Comparison of ENCODE assay signal across 18 cellular contexts in the genomic region with DNA sequence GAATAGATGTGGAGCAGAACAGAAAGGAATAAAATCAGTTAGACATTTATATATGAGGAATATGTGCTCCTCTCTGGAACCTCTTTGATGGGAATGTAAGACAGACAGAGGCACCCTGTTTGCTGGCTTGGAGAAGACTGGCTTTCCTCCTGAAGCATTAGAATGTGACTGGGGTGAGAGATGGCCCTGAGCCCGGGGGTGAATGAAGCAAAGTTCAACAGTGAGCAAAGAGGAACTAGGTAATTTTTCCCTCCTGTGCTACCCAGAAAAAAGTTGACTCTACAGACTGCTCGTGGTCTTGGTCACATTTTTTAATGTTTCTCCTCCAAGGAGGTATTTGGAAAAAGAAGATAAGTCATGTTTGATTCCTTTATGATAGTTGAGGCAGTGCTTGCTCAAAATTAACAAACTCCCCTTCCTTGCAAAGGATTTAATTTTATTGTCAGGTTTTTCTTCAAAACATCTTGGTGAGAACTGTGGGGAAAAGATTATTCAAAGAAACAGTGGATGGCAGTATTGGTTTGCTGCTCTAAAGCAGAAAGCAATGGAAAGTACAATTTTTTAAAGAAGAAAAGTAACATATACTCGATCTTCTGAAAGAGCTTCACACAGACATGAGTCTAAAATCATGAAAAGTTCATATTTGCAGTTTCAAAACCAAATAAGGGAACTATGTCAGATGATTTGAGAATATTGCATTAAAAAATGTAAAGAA.
DNase-seq lines count a peak whose midpoint lies in the region; ATAC-seq, FAIRE-seq and TF ChIP-seq lines count a peak whose summit lies in the region.
"Had no signal": no experiment of that assay in that cellular context is flagged by ENCODE, and none has a peak within 500 bp of the region (broad histone marks: within the 10 kb centered on the region; RNA-seq: fewer than 3 reads in every experiment).

No MANE protein-coding gene starts in this region.

- H3K36me3 ChIP-seq in astrocyte (ENCODE audit: insufficient read depth, low read length) (no peaks in the 10 kb centered on the region), smooth muscle cell (ENCODE audit: low read depth) (no peaks in the 10 kb centered on the region)
- H3K36me3 ChIP-seq: SJSA1 had no signal

- H3K4me3 ChIP-seq in astrocyte (ENCODE audit: insufficient read depth, low read depth, low read length) (no peak overlapping the region), smooth muscle cell (no peak overlapping the region)
- H3K4me3 ChIP-seq: SJSA1, skin epidermis had no signal

- H3K4me2 ChIP-seq in astrocyte (ENCODE audit: low read length) (no peak overlapping the region), smooth muscle cell (no peak overlapping the region)

- H3K9ac ChIP-seq in astrocyte (ENCODE audit: low read length) (no peak overlapping the region), smooth muscle cell (ENCODE audit: low read depth) (no peak overlapping the region)
- H3K9ac ChIP-seq: parathyroid adenoma had no signal

- ATAC-seq in foreskin keratinocyte: no peak

- H3K4me1 Mint-ChIP-seq in HFFc6 (ENCODE audit: low read depth) (peaks cover 17% of the 10 kb centered on the region), astrocyte (ENCODE audit: low read depth, unreplicated experiment) (peaks cover 15% of the 10 kb centered on the region)
- H3K4me1 Mint-ChIP-seq: CD14-positive monocyte had no signal

- no peaks in the 10 kb centered on the region for H3K79me2 ChIP-seq in astrocyte (ENCODE audit: insufficient read depth, low read length)
- no peaks in the 10 kb centered on the region for H3K79me2 ChIP-seq in smooth muscle cell (ENCODE audit: low read depth)
- H3K79me2 ChIP-seq: parathyroid adenoma had no signal

- H3K9me3 ChIP-seq in astrocyte (ENCODE audit: insufficient read depth, low read depth, low read length): no peaks in the 10 kb centered on the region
- H3K9me3 ChIP-seq in smooth muscle cell (replicated peaks; ENCODE audit: low read depth): no peaks in the 10 kb centered on the region
- H3K9me3 ChIP-seq: SJSA1 had no signal

- H3K27me3 Mint-ChIP-seq in HFFc6 (ENCODE audit: insufficient read depth) (no peaks in the 10 kb centered on the region; the same call in 1 of the 2 replicates), astrocyte (ENCODE audit: low read depth, unreplicated experiment) (no peaks in the 10 kb centered on the region)

- 82% methylated on average over 3 of the region's 3 CpGs for WGBS in smooth muscle cell (ENCODE audit: low lambda C conversion rate)

- H3K4me3 Mint-ChIP-seq in HFFc6 (no peak overlapping the region), astrocyte (ENCODE audit: unreplicated experiment) (no peak overlapping the region)
- H3K4me3 Mint-ChIP-seq: CD14-positive monocyte; T-helper 2 cell treated with Interferon-gamma antibody and Interleukin-4, amounts not matched to agents 5 μg/mL and 100 μg/mL, for 36 hours had no signal

- no peak for FAIRE-seq in astrocyte (lab: Jason Lieb, UNC)
- FAIRE-seq: colon, GM12891 had no signal

- H3K9me3 Mint-ChIP-seq in HFFc6 (no peaks in the 10 kb centered on the region), astrocyte (ENCODE audit: unreplicated experiment) (no peaks in the 10 kb centered on the region)

- H3K27me3 ChIP-seq in astrocyte (ENCODE audit: insufficient read depth, low read length) (no peaks in the 10 kb centered on the region), foreskin keratinocyte (no peaks in the 10 kb centered on the region), smooth muscle cell (ENCODE audit: low read depth) (no peaks in the 10 kb centered on the region)
- H3K27me3 ChIP-seq: SJSA1 had no signal

- TF ChIP-seq CTCF in HFFc6 (IDR thresholded peaks at IDR 0.05): peak; percentile 57
- TF ChIP-seq CTCF in astrocyte (IDR thresholded peaks at IDR 0.05; ENCODE audit: insufficient read depth, low read depth, low read length): peak; percentile 15
- TF ChIP-seq CTCF in foreskin keratinocyte (conservative IDR thresholded peaks at IDR 0.05): peak; percentile 39
- TF ChIP-seq CTCF in smooth muscle cell (IDR thresholded peaks at IDR 0.05; ENCODE audit: borderline replicate concordance, insufficient read depth, poor library complexity, severe bottlenecking): no peak

- no peaks in the 10 kb centered on the region for H3K4me1 ChIP-seq in astrocyte (ENCODE audit: insufficient read depth, low read length)
- H3K4me1 ChIP-seq in foreskin keratinocyte: no peaks in the 10 kb centered on the region
- H3K4me1 ChIP-seq in smooth muscle cell (ENCODE audit: low read depth): no peaks in the 10 kb centered on the region
- H3K4me1 ChIP-seq: parathyroid adenoma, SJSA1 had no signal

- H4K20me1 ChIP-seq in astrocyte (ENCODE audit: insufficient read depth, low read length) (no peaks in the 10 kb centered on the region), smooth muscle cell (ENCODE audit: low read depth) (no peaks in the 10 kb centered on the region)

- no peak overlapping the region for H2AFZ ChIP-seq in astrocyte (ENCODE audit: low read depth, low read length)
- H2AFZ ChIP-seq in smooth muscle cell (ENCODE audit: low read depth): peak overlapping the region; percentile 10
- H2AFZ ChIP-seq: parathyroid adenoma had no signal

- no peak for TF ChIP-seq POLR2A in erythroblast (IDR thresholded peaks at IDR 0.05; ENCODE audit: low read length)

- no peaks in the 10 kb centered on the region for H3F3A ChIP-seq in smooth muscle cell (ENCODE audit: low read depth)

- H3K27ac ChIP-seq in astrocyte (ENCODE audit: low read depth, low read length) (no peak overlapping the region), foreskin keratinocyte (no peak overlapping the region), smooth muscle cell (ENCODE audit: low read depth) (no peak overlapping the region)
- H3K27ac ChIP-seq: parathyroid adenoma, SJSA1, skin epidermis had no signal

- peak; percentile 1 for DNase-seq in HFFc6
- no peak for DNase-seq in astrocyte (ENCODE audit: low read depth)
- DNase-seq in foreskin keratinocyte: no peak
- DNase-seq in smooth muscle cell (lab: John Stamatoyannopoulos, UW; ENCODE audit: unreplicated experiment): no peak
- no peak for DNase-seq in erythroblast (lab: John Stamatoyannopoulos, UW)
- no peak for DNase-seq in Kasumi-1 (lab: John Stamatoyannopoulos, UW)
- DNase-seq in NCI-H2081 (lab: John Stamatoyannopoulos, UW): no peak
- DNase-seq: activated CD4-positive, alpha-beta T cell treated with anti-CD3 and anti-CD28 coated beads for 1 hour; GF-D8; NCI-H526; stimulated activated CD4-positive, alpha-beta T cell treated with anti-CD3 and anti-CD28 coated beads, Interleukin-4, amount 100 ng/mL, for 4 hours had no signal

- H3K36me3 Mint-ChIP-seq in HFFc6 (ENCODE audit: low read depth) (no peaks in the 10 kb centered on the region), astrocyte (ENCODE audit: low read depth, unreplicated experiment) (no peaks in the 10 kb centered on the region)
- H3K36me3 Mint-ChIP-seq: CD14-positive monocyte had no signal

- no peak overlapping the region for H3K27ac Mint-ChIP-seq in HFFc6
- H3K27ac Mint-ChIP-seq in astrocyte (ENCODE audit: unreplicated experiment): no peak overlapping the region
- H3K27ac Mint-ChIP-seq: CD14-positive monocyte; T-helper 2 cell treated with Interferon-gamma antibody and Interleukin-4, amounts not matched to agents 5 μg/mL and 100 μg/mL, for 36 hours had no signal
